8 cellular contexts compared by ENCODE assay signal in the genomic region with DNA sequence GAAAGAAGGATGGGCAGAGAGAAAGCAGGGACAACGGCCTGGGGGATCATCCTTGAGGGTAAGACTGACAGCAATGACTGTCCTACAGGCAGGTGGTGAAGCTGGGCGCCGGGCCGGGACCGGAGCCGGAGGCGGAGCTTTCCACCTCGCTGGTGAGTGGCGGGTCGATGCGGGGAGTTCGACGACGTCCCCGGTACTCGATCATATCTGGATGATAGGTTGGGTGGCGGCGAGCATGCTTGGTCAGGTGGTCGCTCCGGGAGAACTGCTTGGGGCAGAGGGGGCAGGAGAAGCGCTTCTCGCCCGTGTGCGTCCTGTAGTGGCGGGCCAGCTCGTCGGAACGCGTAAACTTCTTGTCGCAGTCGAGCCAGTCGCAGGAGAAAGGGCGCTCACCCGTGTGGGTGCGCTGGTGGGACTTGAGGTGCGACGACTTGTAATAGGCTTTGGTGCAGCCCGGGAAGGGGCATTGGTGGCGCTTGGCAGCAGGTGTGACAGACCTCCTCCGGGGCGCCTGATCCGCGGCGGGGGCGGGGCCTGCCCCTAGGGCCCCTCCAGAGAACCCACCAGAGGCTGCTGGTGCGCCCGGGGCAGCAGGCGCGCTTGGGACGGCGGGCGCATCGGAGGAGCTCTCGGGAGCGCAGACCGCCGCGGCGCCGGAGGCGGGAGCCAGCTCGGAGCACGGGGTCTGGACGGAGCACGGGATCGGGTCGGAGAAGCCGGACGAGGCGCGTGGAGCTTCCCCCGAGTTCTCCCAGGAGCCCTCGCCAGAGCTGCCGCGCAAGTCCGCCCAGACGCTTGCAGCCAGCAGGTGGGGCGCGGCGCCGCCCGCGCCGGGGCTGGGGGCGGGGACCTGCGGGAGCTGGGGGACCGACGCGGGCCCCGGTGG. TPM values are rescaled to one million over a fixed set of nuclear protein-coding genes. Genes with fewer than 3 reads are reported as not detected.
DNase-seq lines count a peak whose midpoint lies in the region; ATAC-seq and TF ChIP-seq lines count a peak whose summit lies in the region.

No MANE protein-coding gene starts in this region.

- peaks cover 12% of the 10 kb centered on the region for H3K9me3 Mint-ChIP-seq in activated CD8-positive, alpha-beta T cell treated with anti-CD3 and anti-CD28 coated beads, Interleukin-2, amount 10 ng/mL, durations not matched to agents 7 days and 5 days (ENCODE audit: insufficient read depth)
- peaks cover 15% of the 10 kb centered on the region for H3K9me3 Mint-ChIP-seq in glutamatergic neuron (ENCODE audit: unreplicated experiment)

- CTCF ChIA-PET in activated CD8-positive, alpha-beta T cell treated with anti-CD3 and anti-CD28 coated beads, Interleukin-2, amount 10 ng/mL, durations not matched to agents 7 days and 5 days (lab: Charles Lee), result no interaction called here

- peaks cover 71% of the 10 kb centered on the region for H3K27me3 Mint-ChIP-seq in activated CD8-positive, alpha-beta T cell treated with anti-CD3 and anti-CD28 coated beads, Interleukin-2, amount 10 ng/mL, durations not matched to agents 7 days and 5 days (ENCODE audit: low read depth)
- H3K27me3 Mint-ChIP-seq in glutamatergic neuron (ENCODE audit: unreplicated experiment), result peaks cover 25% of the 10 kb centered on the region

- ATAC-seq in activated CD8-positive, alpha-beta T cell treated with anti-CD3 and anti-CD28 coated beads, Interleukin-2, amount 10 ng/mL, durations not matched to agents 7 days and 5 days, result peak; percentile 61
- no peak for ATAC-seq in HG02678 (IDR thresholded peaks at IDR 0.05; ENCODE audit: unreplicated experiment)
- ATAC-seq in HG02763 (IDR thresholded peaks at IDR 0.05; ENCODE audit: unreplicated experiment), result no peak

- peak overlapping the region; percentile 40 for H3K27ac Mint-ChIP-seq in activated CD8-positive, alpha-beta T cell treated with anti-CD3 and anti-CD28 coated beads, Interleukin-2, amount 10 ng/mL, durations not matched to agents 7 days and 5 days
- no peak overlapping the region for H3K27ac Mint-ChIP-seq in glutamatergic neuron (ENCODE audit: unreplicated experiment)

- peak; percentile 36 for TF ChIP-seq CTCF in LNCAP (IDR thresholded peaks at IDR 0.05)
- no peak for TF ChIP-seq CTCF in glutamatergic neuron (IDR thresholded peaks at IDR 0.05; ENCODE audit: partially characterized antibody, unreplicated experiment)
- no peak for TF ChIP-seq CTCF in retinal pigment epithelial cell (conservative IDR thresholded peaks at IDR 0.05; ENCODE audit: low read depth, low read length)

- H3K4me1 Mint-ChIP-seq in activated CD8-positive, alpha-beta T cell treated with anti-CD3 and anti-CD28 coated beads, Interleukin-2, amount 10 ng/mL, durations not matched to agents 7 days and 5 days (ENCODE audit: low read depth), result peaks cover 11% of the 10 kb centered on the region
- H3K4me1 Mint-ChIP-seq in glutamatergic neuron (ENCODE audit: low read depth, unreplicated experiment), result no peaks in the 10 kb centered on the region

- peak; percentile 27 for DNase-seq in activated CD8-positive, alpha-beta T cell treated with anti-CD3 and anti-CD28 coated beads, Interleukin-2, amount 10 ng/mL, durations not matched to agents 7 days and 5 days
- DNase-seq in glutamatergic neuron, result peak; percentile 52
- no peak for DNase-seq in retinal pigment epithelial cell (ENCODE audit: low read depth)
- no peak for DNase-seq in Kasumi-1 (lab: John Stamatoyannopoulos, UW)

- H3K4me3 ChIP-seq in GM08714 (ENCODE audit: low read length) (peak overlapping the region; percentile 90), retinal pigment epithelial cell (ENCODE audit: low read length) (peak overlapping the region; percentile 13)

- peak overlapping the region; percentile 49 for H3K4me3 Mint-ChIP-seq in activated CD8-positive, alpha-beta T cell treated with anti-CD3 and anti-CD28 coated beads, Interleukin-2, amount 10 ng/mL, durations not matched to agents 7 days and 5 days
- H3K4me3 Mint-ChIP-seq in glutamatergic neuron (ENCODE audit: unreplicated experiment), result peak overlapping the region; percentile 63

- POLR2A ChIA-PET in activated CD8-positive, alpha-beta T cell treated with anti-CD3 and anti-CD28 coated beads, Interleukin-2, amount 10 ng/mL, durations not matched to agents 7 days and 5 days (lab: Charles Lee), result no interaction called here

- peaks cover 8% of the 10 kb centered on the region for H3K36me3 Mint-ChIP-seq in activated CD8-positive, alpha-beta T cell treated with anti-CD3 and anti-CD28 coated beads, Interleukin-2, amount 10 ng/mL, durations not matched to agents 7 days and 5 days (ENCODE audit: low read depth)
- H3K36me3 Mint-ChIP-seq in glutamatergic neuron (ENCODE audit: unreplicated experiment), result peaks cover 16% of the 10 kb centered on the region

RNA-seq across cellular contexts. Expression of gene KLF14, which starts 0.8 kb away (rescaled TPM):
- not detected for total RNA-seq in activated CD8-positive, alpha-beta T cell treated with anti-CD3 and anti-CD28 coated beads, Interleukin-2, amount 10 ng/mL, durations not matched to agents 7 days and 5 days
- not detected for total RNA-seq in glutamatergic neuron (ENCODE audit: unreplicated experiment)

RNA-seq across cellular contexts. Expression of gene TSGA13, which starts 46.9 kb away (rescaled TPM):
- total RNA-seq in activated CD8-positive, alpha-beta T cell treated with anti-CD3 and anti-CD28 coated beads, Interleukin-2, amount 10 ng/mL, durations not matched to agents 7 days and 5 days, result not detected
- not detected for total RNA-seq in glutamatergic neuron (ENCODE audit: unreplicated experiment)

Comparison
In these comparisons a context has a peak if more than half of its experiments do, and no peak if none do; other contexts are left out.
1. DNase-seq: peak in activated CD8-positive, alpha-beta T cell treated with anti-CD3 and anti-CD28 coated beads, Interleukin-2, amount 10 ng/mL, durations not matched to agents 7 days and 5 days (single experiment) and glutamatergic neuron (single experiment); none in retinal pigment epithelial cell (single experiment) and Kasumi-1 (0 of 2).